In genomic region chr22:43876866-43877509, GRCh38 we compare ENCODE assay signal across 31 cellular contexts. TPM values are rescaled to one million over a fixed set of nuclear protein-coding genes. Genes with fewer than 3 reads are reported as not detected.
DNase-seq lines count a peak whose midpoint lies in the region; ATAC-seq, FAIRE-seq and TF ChIP-seq lines count a peak whose summit lies in the region.
"Had no signal": no experiment of that assay in that cellular context is flagged by ENCODE, and none has a peak within 500 bp of the region (broad histone marks: within the 10 kb centered on the region; RNA-seq: fewer than 3 reads in every experiment).

No MANE protein-coding gene starts in this region.

- H3K79me1 ChIP-seq in H9 (ENCODE audit: insufficient read depth, low read depth, low read length, poor library complexity, severe bottlenecking) = no peaks in the 10 kb centered on the region

- no peak overlapping the region for H3K14ac ChIP-seq in H9 (ENCODE audit: insufficient read depth, low read length)

- H2BK120ac ChIP-seq in H9 (ENCODE audit: low read depth, low read length, poor library complexity, severe bottlenecking) = no peak overlapping the region

- no peaks in the 10 kb centered on the region for H4K20me1 ChIP-seq in H9 (ENCODE audit: control insufficient read depth, insufficient read depth, insufficient read length)
- H4K20me1 ChIP-seq in neural progenitor cell (ENCODE audit: low read depth) = no peaks in the 10 kb centered on the region

- no peak overlapping the region for H3T11ph ChIP-seq in H9 (ENCODE audit: low read length)

- no peak overlapping the region for H4K91ac ChIP-seq in H9 (ENCODE audit: insufficient read length, low read depth, low read length)

- H3K4ac ChIP-seq in H9 (ENCODE audit: low read depth, low read length) = no peak overlapping the region

- H3K4me1 Mint-ChIP-seq in H9 = peaks cover 0 to 5% of the 10 kb centered on the region in 2 experiments; a peak in 2 of 4 replicates
- H3K4me1 Mint-ChIP-seq in endodermal cell = no peaks in the 10 kb centered on the region
- peaks cover 7% of the 10 kb centered on the region for H3K4me1 Mint-ChIP-seq in neural progenitor cell

- no peak overlapping the region for H3K18ac ChIP-seq in H9 (ENCODE audit: insufficient read length, low read depth, low read length)

- no peak overlapping the region for H2BK12ac ChIP-seq in H9 (ENCODE audit: insufficient read length, low read depth, low read length)

- H3K27ac ChIP-seq in H9 (ENCODE audit: insufficient read length, low read depth, low read length) (no peak overlapping the region), endodermal cell (ENCODE audit: low read depth, low read length) (no peak overlapping the region), neural progenitor cell (no peak overlapping the region)
- H3K27ac ChIP-seq: GM23248 had no signal

- H2AFZ ChIP-seq in H9 (ENCODE audit: low read length) (no peak overlapping the region), neural progenitor cell (replicated peaks) (no peak overlapping the region)
- H2AFZ ChIP-seq: GM23248 had no signal

- H3K36me3 ChIP-seq in endodermal cell (ENCODE audit: control insufficient read depth, insufficient read depth, low read length) (no peaks in the 10 kb centered on the region), neural progenitor cell (no peaks in the 10 kb centered on the region)

- H3K4me3 ChIP-seq in endodermal cell (ENCODE audit: low read length) (no peak overlapping the region), neural progenitor cell (no peak overlapping the region)
- H3K4me3 ChIP-seq: GM23248, K562 had no signal

- H3K27ac Mint-ChIP-seq in H9 = no peak overlapping the region
- H3K27ac Mint-ChIP-seq in endodermal cell = no peak overlapping the region
- no peak overlapping the region for H3K27ac Mint-ChIP-seq in neural progenitor cell
- H3K27ac Mint-ChIP-seq: HFFc6 had no signal

- H3K27me3 Mint-ChIP-seq in H9 (ENCODE audit: low read depth) = peaks cover 3% of the 10 kb centered on the region
- H3K27me3 Mint-ChIP-seq in endodermal cell (ENCODE audit: insufficient read depth) = no peaks in the 10 kb centered on the region
- peaks cover 14% of the 10 kb centered on the region for H3K27me3 Mint-ChIP-seq in neural progenitor cell (ENCODE audit: insufficient read depth, low read depth)

- no peaks in the 10 kb centered on the region for H3K23me2 ChIP-seq in H9 (ENCODE audit: insufficient read length, low read depth, low read length, poor library complexity, severe bottlenecking)

- H3K4me2 ChIP-seq in H9 (ENCODE audit: insufficient read depth, insufficient read length, low read length) = no peak overlapping the region
- no peak overlapping the region for H3K4me2 ChIP-seq in neural progenitor cell

- H3K4me3 Mint-ChIP-seq in H9 = no peak overlapping the region
- H3K4me3 Mint-ChIP-seq in endodermal cell = no peak overlapping the region
- H3K4me3 Mint-ChIP-seq in neural progenitor cell = no peak overlapping the region
- H3K4me3 Mint-ChIP-seq: HFFc6 had no signal

- H3K79me2 ChIP-seq in H9 (ENCODE audit: insufficient read depth, low read length) (no peaks in the 10 kb centered on the region), neural progenitor cell (ENCODE audit: low read depth) (no peaks in the 10 kb centered on the region)

- peaks cover 6 to 21% (median 9%) of the 10 kb centered on the region in 3 experiments; a peak in 6 of 7 replicates for H3K36me3 Mint-ChIP-seq in H9 (ENCODE audit: insufficient read depth in 1 of 3, low read depth in 3 of 3)
- H3K36me3 Mint-ChIP-seq in endodermal cell (ENCODE audit: low read depth) = no peaks in the 10 kb centered on the region
- H3K36me3 Mint-ChIP-seq in neural progenitor cell = no peaks in the 10 kb centered on the region

- H2AK5ac ChIP-seq in H9 (ENCODE audit: insufficient read length, low read length) = no peak overlapping the region

- no peak for TF ChIP-seq CTCF in H9 (conservative IDR thresholded peaks at IDR 0.05)
- no peak for TF ChIP-seq CTCF in endodermal cell (conservative IDR thresholded peaks at IDR 0.05)
- TF ChIP-seq CTCF in neural progenitor cell (IDR thresholded peaks at IDR 0.05) = no peak

- no peaks in the 10 kb centered on the region for H3K4me1 ChIP-seq in H9 (ENCODE audit: insufficient read depth, low read length)
- H3K4me1 ChIP-seq in endodermal cell (ENCODE audit: control insufficient read depth, insufficient read depth, low read length) = peaks cover 3% of the 10 kb centered on the region
- H3K4me1 ChIP-seq in neural progenitor cell = no peaks in the 10 kb centered on the region

- H3K9me3 ChIP-seq in H9 (ENCODE audit: control insufficient read depth, low read depth, low read length) (no peaks in the 10 kb centered on the region), endodermal cell (ENCODE audit: control insufficient read depth, low read length) (no peaks in the 10 kb centered on the region), neural progenitor cell (ENCODE audit: low read depth) (no peaks in the 10 kb centered on the region)

- H3K23ac ChIP-seq in H9 (ENCODE audit: insufficient read length, low read depth, low read length) = no peak overlapping the region

- no peak overlapping the region for H2BK5ac ChIP-seq in H9 (ENCODE audit: insufficient read length, low read length)

- no peaks in the 10 kb centered on the region for H3F3A ChIP-seq in neural progenitor cell (ENCODE audit: low read depth)

- no peak overlapping the region for H2BK15ac ChIP-seq in H9 (ENCODE audit: low read depth, low read length)

- WGBS in H9 (ENCODE audit: extremely low coverage, insufficient read length, low lambda C conversion rate) = no CpG with 5 or more reads among the region's 5 CpGs
- 91 to 96% methylated on average over 4 to 5 of the region's 5 CpGs for whole genome bisulfite sequencing in endodermal cell (ENCODE audit: insufficient coverage in 1 of 2, insufficient read length in 1 of 2), 2 experiments

- no peaks in the 10 kb centered on the region for H3K27me3 ChIP-seq in H9 (ENCODE audit: insufficient read depth, low read length)
- peaks cover 5% of the 10 kb centered on the region for H3K27me3 ChIP-seq in endodermal cell (ENCODE audit: control insufficient read depth, insufficient read depth, low read length, poor library complexity, severe bottlenecking)
- H3K27me3 ChIP-seq in neural progenitor cell = no peaks in the 10 kb centered on the region

- no peak overlapping the region for H2BK20ac ChIP-seq in H9 (ENCODE audit: low read depth, low read length, poor library complexity, severe bottlenecking)

- DNase-seq in H9 (peak; percentile 20), endodermal cell (peak; percentile 29), posterior vena cava (ENCODE audit: low spot score) (peak; percentile 55), RCC 7860 (ENCODE audit: low spot score) (no peak), globus pallidus (ENCODE audit: low spot score) (no peak), neural progenitor cell (ENCODE audit: low spot score) (no peak)
- DNase-seq: Calu3; DMS153; DND-41; GM23248; H7; HFFc6; Kasumi-1; NCI-H1092 treated with DMSO at 0.1 percent for 48 hours; NCI-H1436; NCI-H187; NCI-H2171 treated with DMSO at 0.1 percent for 48 hours; NCI-H345; NCI-H510A treated with DMSO at 0.1 percent for 48 hours; NCI-H774; NK-92 treated with Interleukin-12 subunit alpha and Interleukin-12 subunit beta, amount 100 ng/mL, for 24 hours; PC-3 had no signal

- no peak overlapping the region for H4K5ac ChIP-seq in H9 (ENCODE audit: insufficient read length, low read depth, low read length)

- H3K9ac ChIP-seq in H9 (ENCODE audit: extremely low read depth, insufficient read length, low read length) = no peak overlapping the region
- H3K9ac ChIP-seq in endodermal cell (ENCODE audit: extremely low read depth, low read length, poor library complexity, severe bottlenecking) = no peak overlapping the region
- no peak overlapping the region for H3K9ac ChIP-seq in neural progenitor cell
- H3K9ac ChIP-seq: GM23248 had no signal

- peaks cover 11 to 18% of the 10 kb centered on the region in 2 experiments for H3K9me3 Mint-ChIP-seq in H9
- H3K9me3 Mint-ChIP-seq in endodermal cell = peaks cover 6% of the 10 kb centered on the region
- H3K9me3 Mint-ChIP-seq in neural progenitor cell = no peaks in the 10 kb centered on the region
- H3K9me3 Mint-ChIP-seq: HFFc6 had no signal

- H3K56ac ChIP-seq in H9 (ENCODE audit: insufficient read length, low read depth, low read length) = no peak overlapping the region

- intact Hi-C loops in posterior vena cava (cut with DNase I) = no loop called here

- FAIRE-seq in RCC 7860 (lab: Jason Lieb, UNC) = no peak
- FAIRE-seq: HTR-8/SVneo, K562 had no signal

- no peak overlapping the region for H4K8ac ChIP-seq in H9 (replicated peaks; ENCODE audit: insufficient read length, low read depth, low read length)

- no peak for ATAC-seq in GM21526 (IDR thresholded peaks at IDR 0.05; ENCODE audit: low FRiP score, unreplicated experiment)
- ATAC-seq: K562, PC-3, Right ventricle myocardium inferior had no signal

RNA-seq across cellular contexts. Expression of gene SULT4A1, which starts 14.7 kb away (rescaled TPM):
- total RNA-seq in H9 (2021) (15.0 and 16.2 TPM in 2 replicates), endodermal cell (10 to 100 TPM; 11.4 to 12.7 TPM), posterior vena cava (not detected), neural progenitor cell (ENCODE audit: low replicate concordance) (14.2 and 15.7 TPM in 2 replicates)
- polyA plus RNA-seq in endodermal cell (2013, experiment 1 of 2) = 15.4 TPM
- 13.5 TPM for polyA plus RNA-seq in endodermal cell (2013, experiment 2 of 2)
- total RNA-seq: GM23248, HFFc6, M059J, PC-3, RPMI7951 had no signal
- polyA plus RNA-seq: GM23248 had no signal

RNA-seq across cellular contexts. Expression of gene PNPLA5, which starts 14.8 kb away (rescaled TPM):
- total RNA-seq in H9 (2021) (5.2 and 5.5 TPM in 2 replicates), endodermal cell (under 1 TPM; 0.68 to 0.73 TPM), posterior vena cava (not detected), neural progenitor cell (ENCODE audit: low replicate concordance) (0.11 and 0.22 TPM in 2 replicates)
- 0.11 TPM for polyA plus RNA-seq in endodermal cell (2013, experiment 1 of 2)
- polyA plus RNA-seq in endodermal cell (2013, experiment 2 of 2) = not detected
- total RNA-seq: Calu3, G401, GM23248, HFFc6, K562, PC-3, Right ventricle myocardium inferior, RPMI7951, SK-MEL-5 had no signal
- polyA plus RNA-seq: BJ, GM23248, K562 had no signal

RNA-seq across cellular contexts. Expression of gene PNPLA3, which starts 46.6 kb away (rescaled TPM):
- total RNA-seq in H9 (2021) = 16.5 and 17.5 TPM in 2 replicates
- total RNA-seq in endodermal cell = 10 to 100 TPM; 48.1 to 52.6 TPM
- 30.0 TPM for polyA plus RNA-seq in endodermal cell (2013, experiment 1 of 2)
- polyA plus RNA-seq in endodermal cell (2013, experiment 2 of 2) = 34.4 TPM
- total RNA-seq in posterior vena cava = under 1 TPM in 1 of 2 donors, not detected in 1; 0.51 TPM
- total RNA-seq in neural progenitor cell (ENCODE audit: low replicate concordance) = 4.8 and 9.0 TPM in 2 replicates

Comparison
In these comparisons a context has a peak if more than half of its experiments do, and no peak if none do; other contexts are left out.
1. DNase-seq: peak in H9 (single experiment), endodermal cell (single experiment) and posterior vena cava (single experiment); none in RCC 7860 (single experiment), globus pallidus (single experiment) and neural progenitor cell (single experiment).
2. RNA of gene SULT4A1, which starts 14.7 kb away (total RNA-seq): 15.0 to 16.2 TPM in H9, 14.2 to 15.7 TPM in neural progenitor cell and 11.4 to 12.7 TPM in endodermal cell; not detected in posterior vena cava; every median in the first group is over 10 times any median in the second.